8 cellular contexts compared by ENCODE assay signal in the genomic region with DNA sequence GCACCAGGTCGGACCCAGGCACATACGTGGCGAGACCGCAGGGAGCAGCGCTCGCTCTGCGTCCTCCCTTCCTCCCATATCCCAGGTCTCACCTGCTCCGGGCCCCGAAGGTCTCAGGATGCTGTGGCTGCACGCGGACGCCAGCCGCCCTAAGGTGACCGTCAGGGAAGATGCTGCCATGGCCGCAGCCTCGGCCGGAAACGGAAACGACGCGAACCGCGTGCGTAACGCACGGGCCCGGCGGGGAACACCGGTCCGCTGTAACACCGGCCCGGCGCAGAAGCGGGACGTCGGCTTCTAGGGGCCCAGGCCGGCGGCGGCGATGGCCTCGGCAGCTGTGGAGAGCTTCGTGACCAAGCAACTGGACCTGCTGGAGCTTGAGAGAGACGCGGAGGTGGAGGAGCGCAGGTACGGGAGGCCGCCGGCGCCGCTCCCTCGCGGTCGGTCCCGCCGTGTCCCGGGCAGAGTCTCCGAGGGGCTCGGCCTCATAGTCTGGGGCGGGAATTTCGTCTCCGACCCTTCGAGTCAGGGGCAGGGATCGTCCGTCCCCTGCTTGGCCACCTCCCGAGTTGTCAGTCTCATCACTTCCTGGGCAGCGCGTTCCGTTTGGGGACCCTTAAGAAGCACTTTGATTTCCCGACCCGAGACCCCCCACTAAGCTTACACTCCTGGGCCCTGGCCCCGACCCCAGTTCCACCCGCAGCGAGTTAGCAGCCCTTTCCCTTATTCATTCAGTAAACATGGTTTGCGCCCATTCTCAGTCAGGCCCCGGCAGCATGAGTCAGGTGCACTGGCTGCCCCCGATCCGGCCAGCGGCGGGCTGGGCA. TPM values are rescaled to one million over a fixed set of nuclear protein-coding genes. Genes with fewer than 3 reads are reported as not detected.
DNase-seq lines count a peak whose midpoint lies in the region; ATAC-seq and TF ChIP-seq lines count a peak whose summit lies in the region.

A gene (plus strand): TSS at position 261 of the 827 bp plus-strand sequence. CDS start 62 bp downstream, at position 323.
A gene (minus strand): TSS at position 202 of the 827 bp plus-strand sequence. CDS start 22 bp downstream, at position 180.

- no TSS peak for BruUV-seq in HCT116 (replicated peaks; lab: Mats Ljungman, UMichigan)

- H3K9me3 Mint-ChIP-seq in T-cell = no peaks in the 10 kb centered on the region
- H3K9me3 Mint-ChIP-seq in progenitor cell of endocrine pancreas (ENCODE audit: low read depth) = no peaks in the 10 kb centered on the region

- H3K27me3 Mint-ChIP-seq in T-cell (no peaks in the 10 kb centered on the region), progenitor cell of endocrine pancreas (no peaks in the 10 kb centered on the region)

- H3K4me1 ChIP-seq in HCT116 (ENCODE audit: control insufficient read depth in 1 of 2, insufficient read depth in 2 of 2, low read length in 2 of 2) (peaks cover 13 to 25% of the 10 kb centered on the region in 2 experiments; a peak in 3 of 4 replicates), upper lobe of right lung (peaks cover 26% of the 10 kb centered on the region)

- peak within 1 kb of the TSS; percentile 91 to 92 for H3K27ac Mint-ChIP-seq in T-cell
- peak within 1 kb of the TSS; percentile 96 for H3K27ac Mint-ChIP-seq in progenitor cell of endocrine pancreas

- peak within 1 kb of the TSS; percentile 95 to 99 (median 96) for H3K4me3 Mint-ChIP-seq in T-cell
- peak within 1 kb of the TSS; percentile 92 for H3K4me3 Mint-ChIP-seq in progenitor cell of endocrine pancreas (ENCODE audit: low read depth)

- H4K20me1 ChIP-seq in HCT116 (ENCODE audit: insufficient read depth) = no peaks in the 10 kb centered on the region; the same call in 1 of the 2 replicates

- H3K4me2 ChIP-seq in HCT116 (ENCODE audit: low read length) = peak within 1 kb of the TSS; percentile 80

- POLR2A ChIA-PET in HCT116 (lab: Charles Lee) = interaction anchor here (1.4 kb wide), 1 partner anchor 144 kb away, joined by 3 read pairs; a partner anchor contains a TSS
- POLR2A ChIA-PET in T-cell (lab: Charles Lee) = interaction anchor here in 1 of 2 donors (0.6 kb wide), 1 partner anchor 564 kb away, joined by 4 read pairs; no protein-coding TSS in a partner anchor

- peaks cover 76% of the 10 kb centered on the region for H3K79me2 ChIP-seq in HCT116 (ENCODE audit: insufficient read depth, low read length)

- no peaks in the 10 kb centered on the region for H3K9me3 ChIP-seq in HCT116 (ENCODE audit: control insufficient read depth in 1 of 2, insufficient read depth in 1 of 2, low read depth in 1 of 2, low read length in 2 of 2)
- no peaks in the 10 kb centered on the region for H3K9me3 ChIP-seq in upper lobe of right lung

- H3K36me3 ChIP-seq in GM06990 (ENCODE audit: control insufficient read depth, insufficient read depth, low read length) (peaks cover 7% of the 10 kb centered on the region), HCT116 (ENCODE audit: control insufficient read depth in 1 of 2, insufficient read depth in 2 of 2, low read length in 2 of 2) (peaks cover 15 to 28% of the 10 kb centered on the region in 2 experiments; a peak in 3 of 4 replicates), upper lobe of right lung (peaks cover 29% of the 10 kb centered on the region)

- H3K4me3 ChIP-seq in GM06990 (replicated peaks; ENCODE audit: low read depth, low read length) (peak within 1 kb of the TSS; percentile 100), HCT116 (replicated peaks in 1 of 2; ENCODE audit: low read depth in 1 of 2, low read length in 2 of 2) (peak within 1 kb of the TSS; percentile 79 to 91), upper lobe of right lung (peak within 1 kb of the TSS; percentile 98)

- no peaks in the 10 kb centered on the region for H3K27me3 ChIP-seq in GM06990 (replicated peaks; ENCODE audit: control insufficient read depth, insufficient read depth, low read length)
- H3K27me3 ChIP-seq in HCT116 (ENCODE audit: insufficient read depth, low read length) = no peaks in the 10 kb centered on the region
- H3K27me3 ChIP-seq in upper lobe of right lung = no peaks in the 10 kb centered on the region

- no peak for TF ChIP-seq CTCF in GM06990 (IDR thresholded peaks at IDR 0.05; ENCODE audit: insufficient read depth, low read length, poor library complexity, severe bottlenecking)
- no peak for TF ChIP-seq CTCF in HCT116 (IDR thresholded peaks at IDR 0.05 in 2 of 3, conservative IDR thresholded peaks at IDR 0.05 in 1 of 3; ENCODE audit: borderline replicate concordance in 1 of 3, insufficient read depth in 1 of 3, low read depth in 2 of 3, low read length in 2 of 3)
- TF ChIP-seq CTCF in progenitor cell of endocrine pancreas (IDR thresholded peaks at IDR 0.05; ENCODE audit: unreplicated experiment) = no peak
- TF ChIP-seq CTCF in upper lobe of right lung (IDR thresholded peaks at IDR 0.05) = no peak

- H3K4me1 Mint-ChIP-seq in T-cell (peaks cover 45 to 50% (median 50%) of the 10 kb centered on the region in 3 donors), progenitor cell of endocrine pancreas (ENCODE audit: low read depth) (peaks cover 24% of the 10 kb centered on the region)

- H3K9ac ChIP-seq in HCT116 (ENCODE audit: low read length) = peak within 1 kb of the TSS; percentile 82

- no peaks in the 10 kb centered on the region for H3K9me2 ChIP-seq in HCT116 (ENCODE audit: insufficient read depth)

- H2AFZ ChIP-seq in HCT116 (ENCODE audit: low read depth, low read length, poor library complexity, severe bottlenecking) = no peak within 1 kb of the TSS

- TF ChIP-seq RAD21 in HCT116 (IDR thresholded peaks at IDR 0.05; ENCODE audit: low read depth) = peak; percentile 10; the same call in 1 of the 2 replicates

- WGBS in adipose tissue, 3 donors = 0% methylated on average over 68 to 79 of the region's 79 CpGs

- ATAC-seq in HCT116 (peak; percentile 90), T-cell (replicated peaks in 1 of 4) (peak; percentile 96 to 97 (median 96)), left cardiac atrium (peak; percentile 98 to 99), upper lobe of right lung (peak; percentile 99)

- CTCF ChIA-PET in HCT116 (lab: Charles Lee) (interaction anchor here (0.9 kb wide), 1 partner anchor 140 kb away, joined by 3 read pairs; no protein-coding TSS in a partner anchor), T-cell (lab: Charles Lee) (no interaction called here)

- intact Hi-C loops in HCT116 (cut with micrococcal nuclease) (loop anchor here (2.0 to 5.0 kb wide), 2 partner anchors 141 to 183 kb away; no protein-coding TSS in a partner anchor), left cardiac atrium (cut with DNase I) (loop anchor here in 1 of 2 donors (10.0 kb wide), 1 partner anchor 141 kb away; a partner anchor contains a TSS), upper lobe of right lung (cut with DNase I) (no loop called here)

- RAD21 ChIA-PET in HCT116 (lab: Charles Lee; ENCODE audit: low non-redundant PET in 1 of 2, low total read pairs in 2 of 2, uncharacterized antibody in 2 of 2, unreplicated experiment in 2 of 2) = no interaction called here

- TF ChIP-seq POLR2A in HCT116 (IDR thresholded peaks at IDR 0.05; ENCODE audit: borderline replicate concordance, extremely low read depth, insufficient read depth, insufficient read length) = peak; percentile 79

- H3K27ac ChIP-seq in HCT116 (ENCODE audit: low read depth, low read length) = peak within 1 kb of the TSS; percentile 66
- no peak within 1 kb of the TSS for H3K27ac ChIP-seq in adipose tissue (ENCODE audit: low read depth, low read length)
- H3K27ac ChIP-seq in upper lobe of right lung = peak within 1 kb of the TSS; percentile 88

- peak; percentile 89 for DNase-seq in GM06990 (ENCODE audit: extremely low read depth, insufficient read length)
- peak; percentile 70 for DNase-seq in HCT116 (ENCODE audit: low read depth, low spot score)
- peak; percentile 81 for DNase-seq in NAMALWA (ENCODE audit: low spot score)
- DNase-seq in T-cell = peak; percentile 60 to 88 (median 82)
- peak; percentile 89 for DNase-seq in left cardiac atrium
- peak; percentile 77 for DNase-seq in progenitor cell of endocrine pancreas (ENCODE audit: low spot score, unreplicated experiment)
- DNase-seq in upper lobe of right lung = peak; percentile 94

- H3K36me3 Mint-ChIP-seq in T-cell (peaks cover 21% of the 10 kb centered on the region), progenitor cell of endocrine pancreas (ENCODE audit: insufficient read depth) (peaks cover 11% of the 10 kb centered on the region)

TF ChIP-seq in HCT116, 20 proteins besides CTCF, POLR2A, EP300 and RAD21 (continues in another document):
- peak; percentile 92 for TF ChIP-seq POLR2AphosphoS5 (IDR thresholded peaks at IDR 0.05; ENCODE audit: low read depth, low read length)
- TF ChIP-seq, protein P1, sequence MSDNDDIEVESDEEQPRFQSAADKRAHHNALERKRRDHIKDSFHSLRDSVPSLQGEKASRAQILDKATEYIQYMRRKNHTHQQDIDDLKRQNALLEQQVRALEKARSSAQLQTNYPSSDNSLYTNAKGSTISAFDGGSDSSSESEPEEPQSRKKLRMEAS (IDR thresholded peaks at IDR 0.05) = peak; percentile 94
- TF ChIP-seq ZFX (IDR thresholded peaks at IDR 0.05) = peak; percentile 88
- TF ChIP-seq EZH2phosphoT487 (IDR thresholded peaks at IDR 0.05; ENCODE audit: borderline replicate concordance) = no peak
- peak; percentile 52 for TF ChIP-seq TCF7L2 (IDR thresholded peaks at IDR 0.05; ENCODE audit: borderline replicate concordance, extremely low read depth, insufficient read depth, insufficient read length)
- TF ChIP-seq CEBPB (IDR thresholded peaks at IDR 0.05; ENCODE audit: low read depth) = no peak
- TF ChIP-seq SIN3A (IDR thresholded peaks at IDR 0.05; ENCODE audit: low read depth) = peak; percentile 93
- TF ChIP-seq SP1 (IDR thresholded peaks at IDR 0.05; ENCODE audit: low read depth) = peak; percentile 72

RNA-seq across cellular contexts. Expression of the first gene that starts in this region (rescaled TPM):
- 19.3 TPM for total RNA-seq in HCT116 (2021; ENCODE audit: unreplicated experiment)
- polyA plus RNA-seq in HCT116 (2012) = 12.2 and 12.5 TPM in 2 replicates
- total RNA-seq in T-cell = 10 to 100 TPM; 33.5 to 59.8 (median 37.0) TPM
- 10 to 100 TPM in 2 of 3 donors, 1 to 10 TPM in 1; 7.4 to 23.7 (median 11.3) TPM for polyA plus RNA-seq in adipose tissue
- 1 to 10 TPM; 8.2 to 9.0 TPM for total RNA-seq in left cardiac atrium
- total RNA-seq in progenitor cell of endocrine pancreas = 30.6 and 30.8 TPM in 2 replicates
- total RNA-seq in upper lobe of right lung = 20.3 TPM

RNA-seq across cellular contexts. Expression of the second gene that starts in this region (rescaled TPM):
- total RNA-seq in HCT116 (2021; ENCODE audit: unreplicated experiment) (90.2 TPM), T-cell (10 to 100 TPM; 34.0 to 36.9 (median 35.3) TPM), left cardiac atrium (10 to 100 TPM; 76.0 to 89.7 TPM), progenitor cell of endocrine pancreas (51.4 and 54.0 TPM in 2 replicates), upper lobe of right lung (36.3 TPM)
- 70.2 and 112 TPM in 2 replicates for polyA plus RNA-seq in HCT116 (2012)
- 10 to 100 TPM; 51.8 to 69.3 (median 65.1) TPM for polyA plus RNA-seq in adipose tissue
